In the genomic region with DNA sequence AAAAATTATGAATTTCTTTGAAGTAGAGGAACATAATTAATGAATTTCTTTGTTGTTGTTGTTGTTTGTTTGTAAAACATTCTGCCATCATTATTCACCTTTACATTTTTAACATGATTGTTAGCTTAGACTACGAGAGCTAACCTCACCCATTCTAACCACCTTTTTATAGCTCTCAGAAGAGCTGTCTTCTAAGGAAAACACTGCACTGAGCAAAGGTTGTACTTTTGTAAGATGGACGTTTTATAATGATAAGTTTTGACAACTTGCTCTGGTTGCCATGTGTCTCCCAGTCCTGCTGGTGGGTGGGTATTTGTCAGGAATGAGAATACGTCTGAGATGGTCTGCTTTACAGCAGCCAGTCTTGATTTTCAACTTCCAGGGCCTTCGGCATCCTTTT, we compare ENCODE assay signal across 20 cellular contexts.
DNase-seq lines count a peak whose midpoint lies in the region; ATAC-seq and TF ChIP-seq lines count a peak whose summit lies in the region.
"Had no signal": no experiment of that assay in that cellular context is flagged by ENCODE, and none has a peak within 500 bp of the region (broad histone marks: within the 10 kb centered on the region; RNA-seq: fewer than 3 reads in every experiment).

No MANE protein-coding gene starts in this region.

- H3K27me3 ChIP-seq in heart right ventricle: no peaks in the 10 kb centered on the region
- no peaks in the 10 kb centered on the region for H3K27me3 ChIP-seq in gastrocnemius medialis
- H3K27me3 ChIP-seq: BLaER1 treated with 17β-estradiol and CSF1 and Interleukin-3, amounts not matched to agents 10 nM and 100 nM; ovary; SJCRH30 had no signal

- H3K4me1 ChIP-seq in heart right ventricle (peaks cover 0 to 31% (median 22%) of the 10 kb centered on the region in 9 donors), gastrocnemius medialis (peaks cover 0 to 7% of the 10 kb centered on the region in 2 donors), urinary bladder (ENCODE audit: insufficient read depth) (no peaks in the 10 kb centered on the region)
- H3K4me1 ChIP-seq: SJCRH30 had no signal

- H3K36me3 ChIP-seq in heart right ventricle (no peaks in the 10 kb centered on the region), gastrocnemius medialis (no peaks in the 10 kb centered on the region), urinary bladder (ENCODE audit: insufficient read depth) (peaks cover 4% of the 10 kb centered on the region)
- H3K36me3 ChIP-seq: BLaER1 treated with 17β-estradiol and CSF1 and Interleukin-3, amounts not matched to agents 10 nM and 100 nM; ovary; SJCRH30 had no signal

- 60 to 72% methylated on average over 4 of the region's 4 CpGs for WGBS in heart right ventricle, 2 donors
- WGBS in urinary bladder: 57% methylated on average over 4 of the region's 4 CpGs

- no peak for TF ChIP-seq POLR2A in gastrocnemius medialis (IDR thresholded peaks at IDR 0.05)

- H3K9me3 ChIP-seq in heart right ventricle: no peaks in the 10 kb centered on the region
- no peaks in the 10 kb centered on the region for H3K9me3 ChIP-seq in gastrocnemius medialis
- H3K9me3 ChIP-seq: BLaER1 treated with 17β-estradiol and CSF1 and Interleukin-3, amounts not matched to agents 10 nM and 100 nM; ovary; SJCRH30 had no signal

- H3K27ac ChIP-seq in heart right ventricle: peak overlapping the region in 9 of 10 donors; percentile 13 to 61 (median 55)
- H3K27ac ChIP-seq in gastrocnemius medialis: peak overlapping the region; percentile 31 to 60 (median 43)
- H3K27ac ChIP-seq in urinary bladder (ENCODE audit: low read depth): peak overlapping the region; percentile 74
- H3K27ac ChIP-seq: BLaER1 treated with 17β-estradiol and CSF1 and Interleukin-3, amounts not matched to agents 10 nM and 100 nM; ovary; SJCRH30 had no signal

- intact Hi-C loops in heart right ventricle (cut with DNase I): loop anchor here in 3 of 10 donors (5.0 to 10.0 kb wide), 3 partner anchors 78 to 266 kb away; partner anchors contain the start of gene TBX2 (in 2 of the 3)
- intact Hi-C loops in left ventricle myocardium superior (cut with micrococcal nuclease): no loop called here
- intact Hi-C loops in left colon (cut with DNase I, micrococcal nuclease): no loop called here
- intact Hi-C loops in gastrocnemius medialis (cut with DNase I; ENCODE audit: low total_unique reads): no loop called here

- no peak for DNase-seq in heart right ventricle
- no peak for DNase-seq in left ventricle myocardium superior
- no peak for DNase-seq in left colon
- DNase-seq in gastrocnemius medialis: no peak
- DNase-seq in NCI-H526 (lab: John Stamatoyannopoulos, UW): no peak
- no peak for DNase-seq in LoVo (ENCODE audit: low spot score)
- DNase-seq: activated naive CD4-positive, alpha-beta T cell; activated T-cell treated with anti-CD3 and anti-CD28 coated beads, Interleukin-2, amount 50 U/mL, for 4 hours; amniotic stem cell; mesendoderm; naive thymus-derived CD4-positive, alpha-beta T cell; NCI-H1105 treated with DMSO at 0.1 percent for 48 hours; NCI-H2107; ovary; SJCRH30; stimulated activated CD4-positive, alpha-beta T cell treated with anti-CD3 and anti-CD28 coated beads, Interleukin-2, amount 100 ng/mL, for 24 hours had no signal

- TF ChIP-seq CTCF in heart right ventricle (IDR thresholded peaks at IDR 0.05) (no peak), gastrocnemius medialis (IDR thresholded peaks at IDR 0.05 in 4 of 5, conservative IDR thresholded peaks at IDR 0.05 in 1 of 5) (no peak)

- no peak for ATAC-seq in heart right ventricle
- no peak for ATAC-seq in left ventricle myocardium superior
- ATAC-seq in left colon: peak; percentile 78
- no peak for ATAC-seq in gastrocnemius medialis
- no peak for ATAC-seq in HG03139 (IDR thresholded peaks at IDR 0.05; ENCODE audit: unreplicated experiment)
- ATAC-seq: activated T-cell treated with anti-CD3 and anti-CD28 coated beads, Interleukin-2, amount 50 U/mL, for 4 hours; naive thymus-derived CD4-positive, alpha-beta T cell; stimulated activated effector memory CD8-positive, alpha-beta T cell treated with anti-CD3 and anti-CD28 coated beads, Interleukin-12 subunit alpha, Interleukin-12 subunit beta, amount 100 ng/mL, for 72 hours had no signal

- H3K4me3 ChIP-seq in heart right ventricle: no peak overlapping the region
- no peak overlapping the region for H3K4me3 ChIP-seq in gastrocnemius medialis
- H3K4me3 ChIP-seq in urinary bladder (ENCODE audit: low read depth, low read length): no peak overlapping the region
- H3K4me3 ChIP-seq: BLaER1 treated with 17β-estradiol and CSF1 and Interleukin-3, amounts not matched to agents 10 nM and 100 nM; ovary; SJCRH30 had no signal

- in situ Hi-C loops in gastrocnemius medialis (cut with MboI; ENCODE audit: low sequenced_read_pairs in 4 of 4): no loop called here
